In the genomic region with DNA sequence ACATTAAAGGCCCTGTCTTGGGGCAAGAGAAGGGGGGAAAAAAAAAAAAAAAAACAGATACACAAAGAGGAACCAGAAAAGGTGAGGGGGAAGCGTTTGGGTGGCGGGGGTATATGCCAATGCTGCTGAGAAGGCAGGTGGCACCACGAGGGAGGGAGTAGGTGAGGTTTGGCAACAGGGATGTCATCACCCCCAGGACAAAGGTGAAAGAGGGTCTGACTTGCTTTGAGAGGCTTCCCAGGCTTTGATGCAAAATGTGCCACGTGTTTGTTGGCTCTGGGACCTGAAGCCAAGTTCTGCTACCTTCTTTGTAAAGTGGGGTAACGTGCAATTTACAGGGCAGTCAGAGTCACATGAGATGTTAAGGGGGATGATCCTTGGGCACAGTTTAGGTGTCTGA, we compare ENCODE assay signal across 28 cellular contexts. TPM values are rescaled to one million over a fixed set of nuclear protein-coding genes. Genes with fewer than 3 reads are reported as not detected.
DNase-seq lines count a peak whose midpoint lies in the region; ATAC-seq, FAIRE-seq and TF ChIP-seq lines count a peak whose summit lies in the region.
"Had no signal": no experiment of that assay in that cellular context is flagged by ENCODE, and none has a peak within 500 bp of the region (broad histone marks: within the 10 kb centered on the region; RNA-seq: fewer than 3 reads in every experiment).

No MANE protein-coding gene starts in this region.

- no peaks in the 10 kb centered on the region for H3K36me3 ChIP-seq in Loucy (ENCODE audit: insufficient read depth, low read length)
- H3K36me3 ChIP-seq in pancreas = no peaks in the 10 kb centered on the region
- H3K36me3 ChIP-seq: SJSA1 had no signal

- no peaks in the 10 kb centered on the region for H3K27me3 Mint-ChIP-seq in effector memory CD8-positive, alpha-beta T cell
- H3K27me3 Mint-ChIP-seq in natural killer cell (ENCODE audit: low read depth in 2 of 2) = no peaks in the 10 kb centered on the region
- no peaks in the 10 kb centered on the region for H3K27me3 Mint-ChIP-seq in stimulated activated memory B cell treated with anti-CD40 and anti-IgM and Interleukin-4, amounts not matched to agents 10 μg/mL and 1 μg/mL and 100 μg/mL, for 72 hours
- no peaks in the 10 kb centered on the region for H3K27me3 Mint-ChIP-seq in activated T-cell treated with anti-CD3 and anti-CD28 coated beads, Interleukin-2, amount 50 U/mL, for 24 hours
- H3K27me3 Mint-ChIP-seq: CD8-positive, alpha-beta memory T cell; IgD-negative memory B cell had no signal

- H3K36me3 Mint-ChIP-seq in effector memory CD8-positive, alpha-beta T cell (ENCODE audit: insufficient read depth) = peaks cover 13% of the 10 kb centered on the region
- H3K36me3 Mint-ChIP-seq in natural killer cell = no peaks in the 10 kb centered on the region
- H3K36me3 Mint-ChIP-seq in stimulated activated memory B cell treated with anti-CD40 and anti-IgM and Interleukin-4, amounts not matched to agents 10 μg/mL and 1 μg/mL and 100 μg/mL, for 72 hours = peaks cover 5% of the 10 kb centered on the region
- no peaks in the 10 kb centered on the region for H3K36me3 Mint-ChIP-seq in activated T-cell treated with anti-CD3 and anti-CD28 coated beads, Interleukin-2, amount 50 U/mL, for 24 hours (ENCODE audit: low read depth)
- H3K36me3 Mint-ChIP-seq: IgD-negative memory B cell had no signal

- H4K20me1 ChIP-seq in Loucy (ENCODE audit: insufficient read depth, low read length, poor library complexity, severe bottlenecking) = peaks cover 7% of the 10 kb centered on the region

- FAIRE-seq in pancreas (lab: Jason Lieb, UNC) = no peak
- FAIRE-seq: A549, GM12891 had no signal

- H3K27me3 ChIP-seq in Loucy (ENCODE audit: insufficient read depth, low read length, poor library complexity, severe bottlenecking) (no peaks in the 10 kb centered on the region), pancreas (no peaks in the 10 kb centered on the region)
- H3K27me3 ChIP-seq: SJSA1 had no signal

- H3K4me3 Mint-ChIP-seq in effector memory CD8-positive, alpha-beta T cell = peak overlapping the region in 1 of 2 donors; percentile 35
- peak overlapping the region; percentile 26 for H3K4me3 Mint-ChIP-seq in natural killer cell
- no peak overlapping the region for H3K4me3 Mint-ChIP-seq in stimulated activated memory B cell treated with anti-CD40 and anti-IgM and Interleukin-4, amounts not matched to agents 10 μg/mL and 1 μg/mL and 100 μg/mL, for 72 hours
- no peak overlapping the region for H3K4me3 Mint-ChIP-seq in activated T-cell treated with anti-CD3 and anti-CD28 coated beads, Interleukin-2, amount 50 U/mL, for 24 hours
- H3K4me3 Mint-ChIP-seq: CD14-positive monocyte had no signal

- H3K4me2 ChIP-seq in Loucy (ENCODE audit: low read depth, low read length, poor library complexity, severe bottlenecking) = peak overlapping the region; percentile 18
- H3K4me2 ChIP-seq: A549, PC-9 had no signal

- H3K27ac Mint-ChIP-seq in effector memory CD8-positive, alpha-beta T cell = peak overlapping the region; percentile 8 to 33
- peak overlapping the region in 1 of 2 donors; percentile 81 for H3K27ac Mint-ChIP-seq in natural killer cell
- peak overlapping the region; percentile 77 for H3K27ac Mint-ChIP-seq in stimulated activated memory B cell treated with anti-CD40 and anti-IgM and Interleukin-4, amounts not matched to agents 10 μg/mL and 1 μg/mL and 100 μg/mL, for 72 hours
- no peak overlapping the region for H3K27ac Mint-ChIP-seq in activated T-cell treated with anti-CD3 and anti-CD28 coated beads, Interleukin-2, amount 50 U/mL, for 24 hours
- H3K27ac Mint-ChIP-seq: CD8-positive, alpha-beta memory T cell had no signal

- peaks cover 76% of the 10 kb centered on the region for H3K79me2 ChIP-seq in Loucy (ENCODE audit: insufficient read depth, low read length)

- no peak overlapping the region for H3K27ac ChIP-seq in pancreas
- H3K27ac ChIP-seq: A549, PC-9, SJSA1 had no signal

- H3K4me1 ChIP-seq in Loucy (ENCODE audit: insufficient read depth, low read length, poor library complexity, severe bottlenecking) (peaks cover 22% of the 10 kb centered on the region), pancreas (peaks cover 0 to 7% (median 0%) of the 10 kb centered on the region in 3 donors)

- no peak for DNase-seq in effector memory CD8-positive, alpha-beta T cell
- no peak for DNase-seq in natural killer cell
- no peak for DNase-seq in SW480 (ENCODE audit: low spot score)
- DNase-seq in activated naive CD4-positive, alpha-beta T cell (lab: John Stamatoyannopoulos, UW) = no peak
- DNase-seq in pancreas = no peak
- no peak for DNase-seq in activated T-cell treated with anti-CD3 and anti-CD28 coated beads, Interleukin-2, amount 50 U/mL, for 24 hours
- DNase-seq: AML-193; Calu3; CD8-positive, alpha-beta memory T cell; DMS79 treated with DMSO at 0.1 percent for 48 hours; GF-D8; NCI-H1092 treated with DMSO at 0.1 percent for 48 hours; NCI-H1436; NCI-H187; NCI-H2171 treated with DMSO at 0.1 percent for 48 hours; NCI-H345; NCI-H510A treated with DMSO at 0.1 percent for 48 hours; NCI-H748 treated with DMSO at 0.1 percent for 48 hours; PC-9 had no signal

- no peak for ATAC-seq in effector memory CD8-positive, alpha-beta T cell (replicated peaks)
- ATAC-seq in natural killer cell = no peak
- ATAC-seq in stimulated activated memory B cell treated with anti-CD40 and anti-IgM and Interleukin-4, amounts not matched to agents 10 μg/mL and 1 μg/mL and 100 μg/mL, for 72 hours = no peak
- ATAC-seq in pancreas = no peak
- ATAC-seq: A549, HCT116, Right ventricle myocardium inferior had no signal

- 82 to 87% methylated on average over 5 of the region's 5 CpGs for WGBS in pancreas, 2 donors

- H3K4me1 Mint-ChIP-seq in effector memory CD8-positive, alpha-beta T cell (ENCODE audit: low read depth in 2 of 2) = peaks cover 38 to 56% of the 10 kb centered on the region in 2 donors
- peaks cover 55 to 57% of the 10 kb centered on the region in 2 donors for H3K4me1 Mint-ChIP-seq in natural killer cell
- H3K4me1 Mint-ChIP-seq in stimulated activated memory B cell treated with anti-CD40 and anti-IgM and Interleukin-4, amounts not matched to agents 10 μg/mL and 1 μg/mL and 100 μg/mL, for 72 hours = peaks cover 55% of the 10 kb centered on the region
- peaks cover 17% of the 10 kb centered on the region for H3K4me1 Mint-ChIP-seq in activated T-cell treated with anti-CD3 and anti-CD28 coated beads, Interleukin-2, amount 50 U/mL, for 24 hours (ENCODE audit: low read depth)

- no peak overlapping the region for H3K9ac ChIP-seq in Loucy (ENCODE audit: low read depth, low read length, poor library complexity, severe bottlenecking)

- no peaks in the 10 kb centered on the region for H3K9me3 Mint-ChIP-seq in effector memory CD8-positive, alpha-beta T cell
- no peaks in the 10 kb centered on the region for H3K9me3 Mint-ChIP-seq in natural killer cell
- no peaks in the 10 kb centered on the region for H3K9me3 Mint-ChIP-seq in stimulated activated memory B cell treated with anti-CD40 and anti-IgM and Interleukin-4, amounts not matched to agents 10 μg/mL and 1 μg/mL and 100 μg/mL, for 72 hours
- no peaks in the 10 kb centered on the region for H3K9me3 Mint-ChIP-seq in activated T-cell treated with anti-CD3 and anti-CD28 coated beads, Interleukin-2, amount 50 U/mL, for 24 hours
- H3K9me3 Mint-ChIP-seq: CD14-positive monocyte; CD8-positive, alpha-beta memory T cell; IgD-negative memory B cell had no signal

- H2AFZ ChIP-seq in Loucy (ENCODE audit: low read length) = no peak overlapping the region
- H2AFZ ChIP-seq: PC-9 had no signal

- H3K9me3 ChIP-seq in Loucy (ENCODE audit: insufficient read depth, low read depth, low read length) (no peaks in the 10 kb centered on the region), pancreas (no peaks in the 10 kb centered on the region)
- H3K9me3 ChIP-seq: A549 had no signal

- no peak for TF ChIP-seq CTCF in Loucy (conservative IDR thresholded peaks at IDR 0.05; ENCODE audit: low read length)
- no peak for TF ChIP-seq CTCF in natural killer cell (IDR thresholded peaks at IDR 0.05)
- TF ChIP-seq CTCF in pancreas (IDR thresholded peaks at IDR 0.05) = no peak

- H3K4me3 ChIP-seq in Loucy (ENCODE audit: low read length, poor library complexity, severe bottlenecking) (no peak overlapping the region), pancreas (no peak overlapping the region)
- H3K4me3 ChIP-seq: A549, PC-9, SJSA1 had no signal

- H3K9me2 ChIP-seq in Loucy (replicated peaks; ENCODE audit: low read depth, low read length) = no peaks in the 10 kb centered on the region

- H3F3A ChIP-seq in Loucy (ENCODE audit: low read depth) = no peaks in the 10 kb centered on the region

- intact Hi-C loops in natural killer cell (cut with micrococcal nuclease) (no loop called here), pancreas (cut with DNase I) (no loop called here)

RNA-seq across cellular contexts. Expression of gene YPEL1, which starts 4.1 kb away (rescaled TPM):
- total RNA-seq in natural killer cell (10 to 100 TPM; 59.9 to 86.3 (median 68.8) TPM), pancreas (1 to 10 TPM; 2.0 to 7.2 (median 2.7) TPM)
- 1 to 10 TPM; 2.4 to 3.1 TPM for polyA plus RNA-seq in pancreas

Comparison
In these comparisons a context has a peak if more than half of its experiments do, and no peak if none do; other contexts are left out.
1. RNA of gene YPEL1, which starts 4.1 kb away (total RNA-seq): 59.9 to 86.3 TPM in natural killer cell; 2.0 to 7.2 TPM in pancreas; every median in the first group is over 4 times any median in the second.